ENCODE assay signal across 11 cellular contexts in the genomic region with DNA sequence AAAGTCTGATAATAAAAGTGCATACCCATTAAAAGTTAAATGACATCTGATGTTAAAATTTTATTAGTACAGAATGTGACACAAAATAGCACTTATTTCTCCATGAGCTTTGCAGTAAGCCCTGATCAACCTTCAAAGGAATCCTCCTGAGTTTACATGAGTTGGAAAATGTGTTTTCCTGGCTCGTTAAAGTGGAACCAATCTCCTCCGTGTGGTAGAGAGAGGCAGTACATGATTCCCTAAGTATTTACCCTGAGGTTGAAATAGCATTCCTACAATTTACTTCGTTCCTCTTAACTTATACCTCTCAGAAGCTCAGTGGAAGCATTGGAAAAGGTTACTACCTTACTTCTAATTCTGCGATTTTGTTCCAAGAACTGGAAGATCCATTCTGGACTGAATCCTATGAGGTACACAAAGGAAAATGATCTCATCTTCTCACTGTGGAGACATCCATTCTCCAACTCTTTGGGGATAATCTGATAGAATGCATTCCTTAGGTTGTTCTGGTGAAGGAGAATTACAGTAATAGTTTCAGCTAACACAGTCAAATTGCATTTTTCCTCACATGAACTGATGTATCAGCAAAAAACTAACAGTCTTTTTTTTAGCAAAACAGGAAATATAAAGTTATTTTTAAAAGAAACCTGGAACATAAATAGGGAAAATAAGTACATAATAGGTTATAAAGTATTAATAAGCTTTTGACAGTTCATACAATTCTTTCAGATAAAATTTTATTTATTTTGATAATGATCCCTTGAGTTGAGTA.
A peak's percentile ranks its signal among the peaks of the same experiment; 100 is the strongest.
DNase-seq lines count a peak whose midpoint lies in the region; ATAC-seq, FAIRE-seq and TF ChIP-seq lines count a peak whose summit lies in the region.
"Had no signal": no experiment of that assay in that cellular context is flagged by ENCODE, and none has a peak within 500 bp of the region (broad histone marks: within the 10 kb centered on the region; RNA-seq: fewer than 3 reads in every experiment).

No MANE protein-coding gene starts in this region.

- FAIRE-seq in H54 (lab: Jason Lieb, UNC) = no peak

- no peak overlapping the region for H3K27ac ChIP-seq in trophoblast cell (ENCODE audit: low read depth, low read length)
- H3K27ac ChIP-seq: neutrophil had no signal

- DNase-seq in GM12865 (ENCODE audit: low read depth) (no peak), NCI-H69 (lab: John Stamatoyannopoulos, UW) (peak; percentile 60), epithelial cell of proximal tubule (ENCODE audit: low read depth) (peak; percentile 44), trophoblast cell (peak; percentile 11 to 73), H54 (ENCODE audit: insufficient read length, low spot score) (no peak)
- no peak for DNase-seq in activated T-helper 1 cell treated with anti-CD3 and anti-CD28 coated beads, Interleukin-12 subunit alpha, Interleukin-12 subunit beta, Interleukin-2, Interleukin-4 antibody, amounts not matched to agents 30 ng/mL and 10 ng/mL and 1 ng/mL, durations not matched to agents 14 hours and 24 hours and 36 hours (ENCODE audit: low spot score)
- DNase-seq: activated CD4-positive, alpha-beta T cell treated with anti-CD3 and anti-CD28 coated beads, Interleukin-2, amount 50 U/mL, for 48 hours; HCEC 1CT had no signal

- H3K14ac ChIP-seq in trophoblast cell (ENCODE audit: low read length) = no peak overlapping the region

- no CpG with 5 or more reads among the region's 4 CpGs for WGBS in trophoblast cell (ENCODE audit: extremely low coverage, insufficient coverage, insufficient read length)

- H3K9me3 Mint-ChIP-seq in activated T-helper 1 cell treated with anti-CD3 and anti-CD28 coated beads, Interleukin-12 subunit alpha, Interleukin-12 subunit beta, Interleukin-2, Interleukin-4 antibody, amounts not matched to agents 30 ng/mL and 10 ng/mL and 1 ng/mL, durations not matched to agents 14 hours and 24 hours and 36 hours = peaks cover 6% of the 10 kb centered on the region

- no peak overlapping the region for H3K4me3 ChIP-seq in GM12865 (ENCODE audit: low read depth, low read length)
- H3K4me3 ChIP-seq in epithelial cell of proximal tubule (ENCODE audit: low read depth, low read length) = no peak overlapping the region
- H3K4me3 ChIP-seq in trophoblast cell (ENCODE audit: low read depth, low read length) = no peak overlapping the region

- H3K4ac ChIP-seq in trophoblast cell (ENCODE audit: low read depth, low read length) = no peak overlapping the region

- no peaks in the 10 kb centered on the region for H3K79me2 ChIP-seq in trophoblast cell (ENCODE audit: control insufficient read depth, insufficient read depth, low read length, poor library complexity)

- no peaks in the 10 kb centered on the region for H3K36me3 Mint-ChIP-seq in activated T-helper 1 cell treated with anti-CD3 and anti-CD28 coated beads, Interleukin-12 subunit alpha, Interleukin-12 subunit beta, Interleukin-2, Interleukin-4 antibody, amounts not matched to agents 30 ng/mL and 10 ng/mL and 1 ng/mL, durations not matched to agents 14 hours and 24 hours and 36 hours (ENCODE audit: low read depth)

- TF ChIP-seq POLR2A in H54 (IDR thresholded peaks at IDR 0.05; ENCODE audit: low read depth, low read length) = no peak

- H3K9ac ChIP-seq in trophoblast cell (ENCODE audit: low read length) = no peak overlapping the region

- no peak overlapping the region for H2BK12ac ChIP-seq in trophoblast cell (ENCODE audit: low read length)

- TF ChIP-seq CTCF in GM12865 (IDR thresholded peaks at IDR 0.05; ENCODE audit: insufficient read depth, low read depth, low read length, missing control alignments) = peak; percentile 2
- TF ChIP-seq CTCF in epithelial cell of proximal tubule (conservative IDR thresholded peaks at IDR 0.05; ENCODE audit: low read depth, low read length) = peak; percentile 88

- H3K4me1 Mint-ChIP-seq in activated T-helper 1 cell treated with anti-CD3 and anti-CD28 coated beads, Interleukin-12 subunit alpha, Interleukin-12 subunit beta, Interleukin-2, Interleukin-4 antibody, amounts not matched to agents 30 ng/mL and 10 ng/mL and 1 ng/mL, durations not matched to agents 14 hours and 24 hours and 36 hours (ENCODE audit: low read depth) = no peaks in the 10 kb centered on the region

- no peak overlapping the region for H3K27ac Mint-ChIP-seq in activated T-helper 1 cell treated with anti-CD3 and anti-CD28 coated beads, Interleukin-12 subunit alpha, Interleukin-12 subunit beta, Interleukin-2, Interleukin-4 antibody, amounts not matched to agents 30 ng/mL and 10 ng/mL and 1 ng/mL, durations not matched to agents 14 hours and 24 hours and 36 hours

- H2BK120ac ChIP-seq in trophoblast cell (ENCODE audit: insufficient read depth, low read length, poor library complexity) = no peak overlapping the region

- no peak overlapping the region for H3K4me2 ChIP-seq in trophoblast cell (ENCODE audit: low read length)

- H3K36me3 ChIP-seq in trophoblast cell (ENCODE audit: control insufficient read depth in 1 of 2, insufficient read depth in 2 of 2, low read length in 2 of 2) = no peaks in the 10 kb centered on the region
- H3K36me3 ChIP-seq: neutrophil had no signal

- H4K91ac ChIP-seq in trophoblast cell (ENCODE audit: low read depth, low read length) = no peak overlapping the region

- H3K27me3 Mint-ChIP-seq in activated T-helper 1 cell treated with anti-CD3 and anti-CD28 coated beads, Interleukin-12 subunit alpha, Interleukin-12 subunit beta, Interleukin-2, Interleukin-4 antibody, amounts not matched to agents 30 ng/mL and 10 ng/mL and 1 ng/mL, durations not matched to agents 14 hours and 24 hours and 36 hours (ENCODE audit: insufficient read depth) = no peaks in the 10 kb centered on the region

- no peak overlapping the region for H2AFZ ChIP-seq in trophoblast cell (ENCODE audit: insufficient read depth, low read length, poor library complexity)

- no peak overlapping the region for H4K8ac ChIP-seq in trophoblast cell (ENCODE audit: low read depth, low read length)

- no peak overlapping the region for H2BK5ac ChIP-seq in trophoblast cell (ENCODE audit: low read depth, low read length, poor library complexity)

- no peaks in the 10 kb centered on the region for H3K27me3 ChIP-seq in trophoblast cell (ENCODE audit: insufficient read depth, low read length)
- H3K27me3 ChIP-seq: neutrophil had no signal

- ATAC-seq in GM18867 (IDR thresholded peaks at IDR 0.05; ENCODE audit: unreplicated experiment) = no peak
- ATAC-seq in GM18907 (IDR thresholded peaks at IDR 0.05; ENCODE audit: unreplicated experiment) = no peak

- intact Hi-C loops in activated T-helper 1 cell treated with anti-CD3 and anti-CD28 coated beads, Interleukin-12 subunit alpha, Interleukin-12 subunit beta, Interleukin-2, Interleukin-4 antibody, amounts not matched to agents 30 ng/mL and 10 ng/mL and 1 ng/mL, durations not matched to agents 14 hours and 24 hours and 36 hours (cut with micrococcal nuclease) = no loop called here

- H3K4me3 Mint-ChIP-seq in activated T-helper 1 cell treated with anti-CD3 and anti-CD28 coated beads, Interleukin-12 subunit alpha, Interleukin-12 subunit beta, Interleukin-2, Interleukin-4 antibody, amounts not matched to agents 30 ng/mL and 10 ng/mL and 1 ng/mL, durations not matched to agents 14 hours and 24 hours and 36 hours = no peak overlapping the region

- no peak overlapping the region for H3K23ac ChIP-seq in trophoblast cell (ENCODE audit: low read length)

- H3K79me1 ChIP-seq in trophoblast cell (ENCODE audit: low read length) = no peaks in the 10 kb centered on the region

- H2AK5ac ChIP-seq in trophoblast cell (ENCODE audit: low read length) = no peak overlapping the region

- no peaks in the 10 kb centered on the region for H3K9me3 ChIP-seq in trophoblast cell (ENCODE audit: insufficient read depth, low read depth, low read length)
- H3K9me3 ChIP-seq: neutrophil had no signal

- no peaks in the 10 kb centered on the region for H3K4me1 ChIP-seq in trophoblast cell (ENCODE audit: control insufficient read depth in 1 of 2, insufficient read depth in 2 of 2, low read length in 2 of 2)

- H4K12ac ChIP-seq in trophoblast cell (ENCODE audit: low read depth, low read length) = no peak overlapping the region

- no peak overlapping the region for H3K18ac ChIP-seq in trophoblast cell (ENCODE audit: low read length)

Comparison
In these comparisons a context has a peak if more than half of its experiments do, and no peak if none do; other contexts are left out.
1. DNase-seq: peak in NCI-H69 (single experiment), epithelial cell of proximal tubule (single experiment) and trophoblast cell (2 of 2); none in GM12865 (single experiment), activated T-helper 1 cell treated with anti-CD3 and anti-CD28 coated beads, Interleukin-12 subunit alpha, Interleukin-12 subunit beta, Interleukin-2, Interleukin-4 antibody, amounts not matched to agents 30 ng/mL and 10 ng/mL and 1 ng/mL, durations not matched to agents 14 hours and 24 hours and 36 hours (single experiment) and H54 (single experiment).